21 cellular contexts compared by ENCODE assay signal in genomic region chr17:79282294-79282693, GRCh38.
A peak's percentile ranks its signal among the peaks of the same experiment; 100 is the strongest.
DNase-seq lines count a peak whose midpoint lies in the region; ATAC-seq, FAIRE-seq and TF ChIP-seq lines count a peak whose summit lies in the region.
"Had no signal": no experiment of that assay in that cellular context is flagged by ENCODE, and none has a peak within 500 bp of the region (broad histone marks: within the 10 kb centered on the region; RNA-seq: fewer than 3 reads in every experiment).

No MANE protein-coding gene starts in this region.

- H3K9me3 ChIP-seq in liver (ENCODE audit: control insufficient read depth in 4 of 4, low read length in 3 of 4) (no peaks in the 10 kb centered on the region), HepG2 (ENCODE audit: low read length) (no peaks in the 10 kb centered on the region), right lobe of liver (no peaks in the 10 kb centered on the region), osteoblast (ENCODE audit: low read depth, low read length) (no peaks in the 10 kb centered on the region)
- H3K9me3 ChIP-seq: A549 had no signal

- no peak for ATAC-seq in HepG2
- ATAC-seq in right lobe of liver, result peak; percentile 26 to 67 (median 38)
- ATAC-seq in HG02973 (IDR thresholded peaks at IDR 0.05; ENCODE audit: unreplicated experiment), result no peak
- ATAC-seq: A549 had no signal

- H2AFZ ChIP-seq in HepG2 (ENCODE audit: low read length) (no peak overlapping the region), osteoblast (ENCODE audit: low read length) (no peak overlapping the region)

- no peak for FAIRE-seq in HepG2 (lab: Jason Lieb, UNC)
- FAIRE-seq: A549, G401.6, GM12891, GM19239 had no signal

- CTCF ChIA-PET in HepG2 (lab: Yijun Ruan, JAX; ENCODE audit: low intra/inter-chr PET ratio, low total read pairs), result no interaction called here

- POLR2A ChIA-PET in HepG2 (lab: Yijun Ruan, JAX), result no interaction called here

- no peak overlapping the region; the same call in 1 of the 2 replicates for H3K4me2 ChIP-seq in HepG2 (ENCODE audit: low read depth, low read length)
- no peak overlapping the region for H3K4me2 ChIP-seq in osteoblast (ENCODE audit: insufficient read depth, low read length)
- H3K4me2 ChIP-seq: A549 had no signal

- TF ChIP-seq POLR2A in HepG2 (IDR thresholded peaks at IDR 0.05; ENCODE audit: insufficient read depth in 1 of 2, low read depth in 2 of 2, low read length in 2 of 2) (no peak), right lobe of liver (IDR thresholded peaks at IDR 0.05) (no peak)

- no TSS peak for BruUV-seq in HepG2 (replicated peaks; lab: Mats Ljungman, UMichigan)

- peaks cover 5% of the 10 kb centered on the region; the same call in 1 of the 2 replicates for H4K20me1 ChIP-seq in HepG2 (ENCODE audit: insufficient read depth, low read length)
- no peaks in the 10 kb centered on the region for H4K20me1 ChIP-seq in osteoblast (ENCODE audit: insufficient read depth, low read length)

- no peaks in the 10 kb centered on the region for H3K36me3 ChIP-seq in liver (ENCODE audit: control insufficient read depth in 4 of 4, insufficient read depth in 3 of 4, low read depth in 1 of 4, low read length in 3 of 4)
- no peaks in the 10 kb centered on the region for H3K36me3 ChIP-seq in HepG2 (replicated peaks in 1 of 2; ENCODE audit: control insufficient read depth in 1 of 2, insufficient read depth in 2 of 2, low read length in 2 of 2)
- no peaks in the 10 kb centered on the region for H3K36me3 ChIP-seq in right lobe of liver
- H3K36me3 ChIP-seq in osteoblast (ENCODE audit: insufficient read depth, low read length), result no peaks in the 10 kb centered on the region

- TF ChIP-seq RAD21 in liver (IDR thresholded peaks at IDR 0.05) (no peak), HepG2 (CRISPR knock-in tag; IDR thresholded peaks at IDR 0.05) (no peak)

- in situ Hi-C loops in HepG2 (cut with HindIII; ENCODE audit: extremely low pct_ligation_motif_present, low pct_unique_long_range_greater_than_20kb), result no loop called here

- no peak overlapping the region for H3K27ac ChIP-seq in liver (ENCODE audit: low read depth in 1 of 2, low read length in 2 of 2)
- H3K27ac ChIP-seq in HepG2 (ENCODE audit: extremely low read length, insufficient read depth, low read length), result no peak overlapping the region
- H3K27ac ChIP-seq in right lobe of liver, result peak overlapping the region in 1 of 3 donors; percentile 39
- H3K27ac ChIP-seq in osteoblast (ENCODE audit: low read depth, low read length), result no peak overlapping the region
- H3K27ac ChIP-seq: 22Rv1, A549 had no signal

- H3K9ac ChIP-seq in liver (ENCODE audit: low read depth in 1 of 2, low read length in 2 of 2), result no peak overlapping the region
- no peak overlapping the region for H3K9ac ChIP-seq in HepG2 (ENCODE audit: insufficient read depth, low read depth, low read length)

- H3K27me3 ChIP-seq in liver (ENCODE audit: control insufficient read depth in 4 of 4, insufficient read depth in 4 of 4, low read length in 3 of 4) (no peaks in the 10 kb centered on the region), HepG2 (ENCODE audit: control insufficient read depth in 1 of 2, insufficient read depth in 2 of 2, low read length in 2 of 2) (peaks cover 8 to 84% of the 10 kb centered on the region in 2 experiments; a peak in 4 of 5 replicates), right lobe of liver (no peaks in the 10 kb centered on the region), osteoblast (ENCODE audit: insufficient read depth, low read length) (peaks cover 6% of the 10 kb centered on the region)

- H3K4me1 ChIP-seq in liver (ENCODE audit: control insufficient read depth in 4 of 4, insufficient read depth in 4 of 4, low read length in 3 of 4) (peaks cover 8 to 21% (median 15%) of the 10 kb centered on the region in 4 donors), HepG2 (ENCODE audit: insufficient read depth, low read length) (peaks cover 10% of the 10 kb centered on the region), right lobe of liver (peaks cover 0 to 17% (median 1%) of the 10 kb centered on the region in 4 donors), osteoblast (ENCODE audit: insufficient read depth, low read length) (no peaks in the 10 kb centered on the region)
- H3K4me1 ChIP-seq: A549 had no signal

- TF ChIP-seq CTCF in liver (IDR thresholded peaks at IDR 0.05; ENCODE audit: low read depth, low read length, missing input control) (no peak), HepG2 (CRISPR knock-in tag; IDR thresholded peaks at IDR 0.05) (no peak), right lobe of liver (IDR thresholded peaks at IDR 0.05) (no peak), osteoblast (IDR thresholded peaks at IDR 0.05; ENCODE audit: extremely low read depth, low read depth, low read length) (no peak)

- TF ChIP-seq EP300 in HepG2 (IDR thresholded peaks at IDR 0.05; ENCODE audit: low read depth in 2 of 2, low read length in 2 of 2), result no peak
- no peak for TF ChIP-seq EP300 in HepG2 (CRISPR knock-in tag; IDR thresholded peaks at IDR 0.05; ENCODE audit: borderline replicate concordance)

- no peak overlapping the region for H3K4me3 ChIP-seq in liver (ENCODE audit: low read depth in 1 of 3, low read length in 3 of 3)
- no peak overlapping the region for H3K4me3 ChIP-seq in HepG2 (replicated peaks in 1 of 3; ENCODE audit: insufficient read depth in 1 of 3, low read depth in 2 of 3, low read length in 3 of 3)
- H3K4me3 ChIP-seq in right lobe of liver, result peak overlapping the region in 1 of 3 donors; percentile 7
- H3K4me3 ChIP-seq in osteoblast (ENCODE audit: insufficient read depth, low read length), result no peak overlapping the region
- H3K4me3 ChIP-seq: A549 had no signal

- WGBS in liver, result 43% methylated on average over 10 of the region's 10 CpGs
- WGBS in HepG2 (ENCODE audit: low lambda C conversion rate), result 11% methylated on average over 9 of the region's 10 CpGs
- WGBS in right lobe of liver (ENCODE audit: insufficient coverage, low coverage, low lambda C conversion rate, missing lambda C conversion rate), result 18% methylated on average over 9 of the region's 10 CpGs

- intact Hi-C loops in HepG2 (cut with micrococcal nuclease; ENCODE audit: unreplicated experiment) (no loop called here), right lobe of liver (cut with DNase I) (no loop called here)

- H3K79me2 ChIP-seq in HepG2 (ENCODE audit: insufficient read depth, low read length), result no peaks in the 10 kb centered on the region
- H3K79me2 ChIP-seq in osteoblast (ENCODE audit: insufficient read depth, low read length), result no peaks in the 10 kb centered on the region

- DNase-seq in HepG2 (ENCODE audit: low spot score) (no peak), right lobe of liver (no peak), osteoblast (ENCODE audit: insufficient read length, low spot score, missing footprints) (peak; percentile 37), DMS53 (lab: John Stamatoyannopoulos, UW) (no peak)
- DNase-seq: AML-193; C1 segment of cervical spinal cord; CD4-positive, alpha-beta memory T cell; CD4-positive, CD25-positive, alpha-beta regulatory T cell; CD8-positive, alpha-beta memory T cell; COR-L47; DMS 273 treated with DMSO at 0.1 percent for 48 hours; DMS153; DMS79 treated with DMSO at 0.1 percent for 48 hours; GF-D8 had no signal

TF ChIP-seq in liver, 16 proteins besides CTCF, POLR2A, EP300 and RAD21:
- TF ChIP-seq, protein P1, sequence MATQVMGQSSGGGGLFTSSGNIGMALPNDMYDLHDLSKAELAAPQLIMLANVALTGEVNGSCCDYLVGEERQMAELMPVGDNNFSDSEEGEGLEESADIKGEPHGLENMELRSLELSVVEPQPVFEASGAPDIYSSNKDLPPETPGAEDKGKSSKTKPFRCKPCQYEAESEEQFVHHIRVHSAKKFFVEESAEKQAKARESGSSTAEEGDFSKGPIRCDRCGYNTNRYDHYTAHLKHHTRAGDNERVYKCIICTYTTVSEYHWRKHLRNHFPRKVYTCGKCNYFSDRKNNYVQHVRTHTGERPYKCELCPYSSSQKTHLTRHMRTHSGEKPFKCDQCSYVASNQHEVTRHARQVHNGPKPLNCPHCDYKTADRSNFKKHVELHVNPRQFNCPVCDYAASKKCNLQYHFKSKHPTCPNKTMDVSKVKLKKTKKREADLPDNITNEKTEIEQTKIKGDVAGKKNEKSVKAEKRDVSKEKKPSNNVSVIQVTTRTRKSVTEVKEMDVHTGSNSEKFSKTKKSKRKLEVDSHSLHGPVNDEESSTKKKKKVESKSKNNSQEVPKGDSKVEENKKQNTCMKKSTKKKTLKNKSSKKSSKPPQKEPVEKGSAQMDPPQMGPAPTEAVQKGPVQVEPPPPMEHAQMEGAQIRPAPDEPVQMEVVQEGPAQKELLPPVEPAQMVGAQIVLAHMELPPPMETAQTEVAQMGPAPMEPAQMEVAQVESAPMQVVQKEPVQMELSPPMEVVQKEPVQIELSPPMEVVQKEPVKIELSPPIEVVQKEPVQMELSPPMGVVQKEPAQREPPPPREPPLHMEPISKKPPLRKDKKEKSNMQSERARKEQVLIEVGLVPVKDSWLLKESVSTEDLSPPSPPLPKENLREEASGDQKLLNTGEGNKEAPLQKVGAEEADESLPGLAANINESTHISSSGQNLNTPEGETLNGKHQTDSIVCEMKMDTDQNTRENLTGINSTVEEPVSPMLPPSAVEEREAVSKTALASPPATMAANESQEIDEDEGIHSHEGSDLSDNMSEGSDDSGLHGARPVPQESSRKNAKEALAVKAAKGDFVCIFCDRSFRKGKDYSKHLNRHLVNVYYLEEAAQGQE (IDR thresholded peaks at IDR 0.05), result no peak
- TF ChIP-seq FOXA2 (IDR thresholded peaks at IDR 0.05), result peak; percentile 5
TF ChIP-seq in liver: peak in this region for 1.

TF ChIP-seq in HepG2, 621 proteins besides CTCF, POLR2A, EP300 and RAD21:
- TF ChIP-seq NR2F1 (CRISPR knock-in tag; IDR thresholded peaks at IDR 0.05) (no peak), ZFP36L1 (CRISPR knock-in tag; IDR thresholded peaks at IDR 0.05) (no peak), HOXA5 (CRISPR knock-in tag; IDR thresholded peaks at IDR 0.05) (no peak), ELF4 (CRISPR knock-in tag; IDR thresholded peaks at IDR 0.05; ENCODE audit: borderline replicate concordance) (no peak), ERF (CRISPR knock-in tag; IDR thresholded peaks at IDR 0.05) (no peak)
- TF ChIP-seq, protein P2, sequence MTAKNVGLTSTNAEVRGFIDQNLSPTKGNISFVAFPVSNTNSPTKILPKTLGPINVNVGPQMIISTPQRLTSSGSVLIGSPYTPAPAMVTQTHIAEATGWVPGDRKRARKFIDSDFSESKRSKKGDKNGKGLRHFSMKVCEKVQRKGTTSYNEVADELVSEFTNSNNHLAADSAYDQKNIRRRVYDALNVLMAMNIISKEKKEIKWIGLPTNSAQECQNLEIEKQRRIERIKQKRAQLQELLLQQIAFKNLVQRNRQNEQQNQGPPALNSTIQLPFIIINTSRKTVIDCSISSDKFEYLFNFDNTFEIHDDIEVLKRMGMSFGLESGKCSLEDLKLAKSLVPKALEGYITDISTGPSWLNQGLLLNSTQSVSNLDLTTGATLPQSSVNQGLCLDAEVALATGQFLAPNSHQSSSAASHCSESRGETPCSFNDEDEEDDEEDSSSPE (CRISPR knock-in tag; IDR thresholded peaks at IDR 0.05), result no peak

Comparison
In these comparisons a context has a peak if more than half of its experiments do, and no peak if none do; other contexts are left out.
1. ATAC-seq: peak in right lobe of liver (4 of 4); none in HepG2 (single experiment) and HG02973 (single experiment).